4 cellular contexts compared by ENCODE assay signal in genomic region chr16:19446886-19447285, GRCh38.
TF ChIP-seq lines count a peak whose summit lies in the region.

No MANE protein-coding gene starts in this region.

TF ChIP-seq in HepG2, 621 proteins besides CTCF, POLR2A, EP300 and RAD21 (continues in another document):
- TF ChIP-seq, protein P1, sequence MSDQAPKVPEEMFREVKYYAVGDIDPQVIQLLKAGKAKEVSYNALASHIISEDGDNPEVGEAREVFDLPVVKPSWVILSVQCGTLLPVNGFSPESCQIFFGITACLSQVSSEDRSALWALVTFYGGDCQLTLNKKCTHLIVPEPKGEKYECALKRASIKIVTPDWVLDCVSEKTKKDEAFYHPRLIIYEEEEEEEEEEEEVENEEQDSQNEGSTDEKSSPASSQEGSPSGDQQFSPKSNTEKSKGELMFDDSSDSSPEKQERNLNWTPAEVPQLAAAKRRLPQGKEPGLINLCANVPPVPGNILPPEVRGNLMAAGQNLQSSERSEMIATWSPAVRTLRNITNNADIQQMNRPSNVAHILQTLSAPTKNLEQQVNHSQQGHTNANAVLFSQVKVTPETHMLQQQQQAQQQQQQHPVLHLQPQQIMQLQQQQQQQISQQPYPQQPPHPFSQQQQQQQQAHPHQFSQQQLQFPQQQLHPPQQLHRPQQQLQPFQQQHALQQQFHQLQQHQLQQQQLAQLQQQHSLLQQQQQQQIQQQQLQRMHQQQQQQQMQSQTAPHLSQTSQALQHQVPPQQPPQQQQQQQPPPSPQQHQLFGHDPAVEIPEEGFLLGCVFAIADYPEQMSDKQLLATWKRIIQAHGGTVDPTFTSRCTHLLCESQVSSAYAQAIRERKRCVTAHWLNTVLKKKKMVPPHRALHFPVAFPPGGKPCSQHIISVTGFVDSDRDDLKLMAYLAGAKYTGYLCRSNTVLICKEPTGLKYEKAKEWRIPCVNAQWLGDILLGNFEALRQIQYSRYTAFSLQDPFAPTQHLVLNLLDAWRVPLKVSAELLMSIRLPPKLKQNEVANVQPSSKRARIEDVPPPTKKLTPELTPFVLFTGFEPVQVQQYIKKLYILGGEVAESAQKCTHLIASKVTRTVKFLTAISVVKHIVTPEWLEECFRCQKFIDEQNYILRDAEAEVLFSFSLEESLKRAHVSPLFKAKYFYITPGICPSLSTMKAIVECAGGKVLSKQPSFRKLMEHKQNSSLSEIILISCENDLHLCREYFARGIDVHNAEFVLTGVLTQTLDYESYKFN (CRISPR knock-in tag; conservative IDR thresholded peaks at IDR 0.05), result no peak
- no peak for TF ChIP-seq FOXP4 (CRISPR knock-in tag; IDR thresholded peaks at IDR 0.05)

TF ChIP-seq in A549, 52 proteins besides CTCF, POLR2A, EP300 and RAD21:
- no peak for TF ChIP-seq POLR2AphosphoS2 (conservative IDR thresholded peaks at IDR 0.05; ENCODE audit: low read length)
- 0 out of 2 replicates have a peak, but pooled peaks have one; percentile 47 for TF ChIP-seq KDM1A (IDR thresholded peaks at IDR 0.05; ENCODE audit: low read depth)
TF ChIP-seq in A549: peak in this region for 1.

TF ChIP-seq in HEK293, 187 proteins besides CTCF, POLR2A, EP300 and RAD21:
- peak; percentile 87 for TF ChIP-seq RBAK (tag by site-specific recombination; IDR thresholded peaks at IDR 0.05)
- no peak for TF ChIP-seq ZNF639 (tag by site-specific recombination; IDR thresholded peaks at IDR 0.05)

TF ChIP-seq in K562, 482 proteins besides CTCF, POLR2A, EP300 and RAD21:
- TF ChIP-seq KDM1A (IDR thresholded peaks at IDR 0.05) (peak in 1 of 2 experiments; percentile 25; a peak in 1 of 4 replicates), TSHZ1 (CRISPR knock-in tag; IDR thresholded peaks at IDR 0.05) (no peak), TRIM28 (IDR thresholded peaks at IDR 0.05) (0 out of 2 replicates have a peak, but pooled peaks have one; percentile 40), POLR3G (IDR thresholded peaks at IDR 0.05; ENCODE audit: extremely low read depth, insufficient read length, insufficient replicate concordance) (no peak), RBM25 (IDR thresholded peaks at IDR 0.05; ENCODE audit: low read depth, low read length, severe bottlenecking) (peak; percentile 41), BCOR (IDR thresholded peaks at IDR 0.05) (peak; percentile 57; the same call in 1 of the 2 replicates), ZSCAN32 (CRISPR knock-in tag; IDR thresholded peaks at IDR 0.05) (no peak), CBX3 (IDR thresholded peaks at IDR 0.05; ENCODE audit: borderline replicate concordance in 1 of 2, low read length in 2 of 2) (0 out of 3 replicates have a peak, but pooled peaks of 1 of the 2 experiments have one; percentile 31), POLR2AphosphoS5 (IDR thresholded peaks at IDR 0.05; ENCODE audit: control insufficient read depth, insufficient read depth, low read depth, low read length) (no peak), ZNF551 (CRISPR knock-in tag; IDR thresholded peaks at IDR 0.05) (no peak), MYNN (IDR thresholded peaks at IDR 0.05) (no peak), MYNN (CRISPR knock-in tag; IDR thresholded peaks at IDR 0.05) (no peak), NFIC (IDR thresholded peaks at IDR 0.05) (no peak), IRF2 (CRISPR knock-in tag; IDR thresholded peaks at IDR 0.05) (no peak), NCOR1 (IDR thresholded peaks at IDR 0.05) (no peak)
